ENCODE assay signal across 17 cellular contexts in genomic region chr9:38052147-38052546, GRCh38.
"Had no signal": no experiment of that assay in that cellular context is flagged by ENCODE, and none has a peak within 500 bp of the region (broad histone marks: within the 10 kb centered on the region; RNA-seq: fewer than 3 reads in every experiment).

No MANE protein-coding gene starts in this region.

- H3K4me1 Mint-ChIP-seq: memory B cell had no signal

- H3K4me3 Mint-ChIP-seq: activated naive CD8-positive, alpha-beta T cell treated with anti-CD3 and anti-CD28 coated beads, Interleukin-2, amount 10 ng/mL, durations not matched to agents 7 days and 5 days; memory B cell; natural killer cell; stimulated activated naive CD8-positive, alpha-beta T cell treated with anti-CD3 and anti-CD28 coated beads, Interleukin-15, amount 100 ng/mL, for 72 hours had no signal

- H3K27ac ChIP-seq: left lung, psoas muscle, testis, upper lobe of right lung had no signal

- H3K9me3 ChIP-seq: left lung, psoas muscle, testis, upper lobe of right lung had no signal

- DNase-seq: activated CD4-positive, alpha-beta T cell treated with anti-CD3 and anti-CD28 coated beads, Interleukin-2, amount 50 U/mL, for 4 hours; activated CD4-positive, CD25-positive, alpha-beta regulatory T cell treated with anti-CD3 and anti-CD28 coated beads, Interleukin-2, amount 50 U/mL, for 72 hours; activated naive CD4-positive, alpha-beta T cell; activated naive CD8-positive, alpha-beta T cell treated with anti-CD3 and anti-CD28 coated beads, Interleukin-2, amount 10 ng/mL, durations not matched to agents 7 days and 5 days; activated T-cell treated with anti-CD3 and anti-CD28 coated beads for 4 hours; cerebellar nuclear complex; effector memory CD4-positive, alpha-beta T cell; left lung; natural killer cell; psoas muscle; stimulated activated CD4-positive, alpha-beta T cell treated with anti-CD3 and anti-CD28 coated beads, Interleukin-1b, Interleukin-23, amount 100 ng/mL, for 48 hours; stimulated activated naive CD8-positive, alpha-beta T cell treated with anti-CD3 and anti-CD28 coated beads, Interleukin-15, amount 100 ng/mL, for 72 hours; T-helper 9 cell; testis; upper lobe of right lung had no signal

- H3K9me3 Mint-ChIP-seq: activated naive CD8-positive, alpha-beta T cell treated with anti-CD3 and anti-CD28 coated beads, Interleukin-2, amount 10 ng/mL, durations not matched to agents 7 days and 5 days; memory B cell; natural killer cell; stimulated activated naive CD8-positive, alpha-beta T cell treated with anti-CD3 and anti-CD28 coated beads, Interleukin-15, amount 100 ng/mL, for 72 hours had no signal

- ATAC-seq: left lung; natural killer cell; sciatic nerve; stimulated activated naive CD8-positive, alpha-beta T cell treated with anti-CD3 and anti-CD28 coated beads, Interleukin-15, amount 100 ng/mL, for 72 hours had no signal

- H3K36me3 ChIP-seq: left lung, upper lobe of right lung had no signal

- H3K27ac Mint-ChIP-seq: activated naive CD8-positive, alpha-beta T cell treated with anti-CD3 and anti-CD28 coated beads, Interleukin-2, amount 10 ng/mL, durations not matched to agents 7 days and 5 days; memory B cell; natural killer cell had no signal

- H3K4me1 ChIP-seq: testis had no signal

- H3K36me3 Mint-ChIP-seq: activated naive CD8-positive, alpha-beta T cell treated with anti-CD3 and anti-CD28 coated beads, Interleukin-2, amount 10 ng/mL, durations not matched to agents 7 days and 5 days; memory B cell; natural killer cell had no signal

- H3K27me3 Mint-ChIP-seq: stimulated activated naive CD8-positive, alpha-beta T cell treated with anti-CD3 and anti-CD28 coated beads, Interleukin-15, amount 100 ng/mL, for 72 hours had no signal

- H3K4me3 ChIP-seq: left lung, psoas muscle, testis, upper lobe of right lung had no signal

- H3K27me3 ChIP-seq: left lung, testis, upper lobe of right lung had no signal
